In genomic region chr2:26076001-26076587, GRCh38 we compare ENCODE assay signal across 1 cellular context.
TF ChIP-seq lines count a peak whose summit lies in the region.

No MANE protein-coding gene starts in this region.

TF ChIP-seq in GM23338, 12 proteins besides CTCF, POLR2A, EP300 and RAD21 (continued from another document):
- TF ChIP-seq ZNF462 (CRISPR knock-in tag; IDR thresholded peaks at IDR 0.05) (no peak), EZH2phosphoT487 (IDR thresholded peaks at IDR 0.05; ENCODE audit: unreplicated experiment) (no peak), REST (IDR thresholded peaks at IDR 0.05; ENCODE audit: unreplicated experiment) (no peak), JUNB (IDR thresholded peaks at IDR 0.05; ENCODE audit: unreplicated experiment) (no peak)
- TF ChIP-seq, protein P1, sequence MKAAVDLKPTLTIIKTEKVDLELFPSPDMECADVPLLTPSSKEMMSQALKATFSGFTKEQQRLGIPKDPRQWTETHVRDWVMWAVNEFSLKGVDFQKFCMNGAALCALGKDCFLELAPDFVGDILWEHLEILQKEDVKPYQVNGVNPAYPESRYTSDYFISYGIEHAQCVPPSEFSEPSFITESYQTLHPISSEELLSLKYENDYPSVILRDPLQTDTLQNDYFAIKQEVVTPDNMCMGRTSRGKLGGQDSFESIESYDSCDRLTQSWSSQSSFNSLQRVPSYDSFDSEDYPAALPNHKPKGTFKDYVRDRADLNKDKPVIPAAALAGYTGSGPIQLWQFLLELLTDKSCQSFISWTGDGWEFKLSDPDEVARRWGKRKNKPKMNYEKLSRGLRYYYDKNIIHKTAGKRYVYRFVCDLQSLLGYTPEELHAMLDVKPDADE (IDR thresholded peaks at IDR 0.05) = no peak
